Comparison of ENCODE assay signal across 8 cellular contexts in genomic region chr3:30112904-30113484, GRCh38.
A peak's percentile ranks its signal among the peaks of the same experiment; 100 is the strongest.
DNase-seq lines count a peak whose midpoint lies in the region; ATAC-seq, FAIRE-seq and TF ChIP-seq lines count a peak whose summit lies in the region.

No MANE protein-coding gene starts in this region.

- H3K4me1 Mint-ChIP-seq in nephron progenitor cell: peaks cover 7% of the 10 kb centered on the region

- H3K27ac ChIP-seq in PC-3 (ENCODE audit: low read length) (no peak overlapping the region), endothelial cell of umbilical vein (ENCODE audit: insufficient read depth, low read depth, low read length) (no peak overlapping the region)

- no peak overlapping the region for H3K4me2 ChIP-seq in PC-3 (ENCODE audit: low read length)
- no peak overlapping the region for H3K4me2 ChIP-seq in endothelial cell of umbilical vein (ENCODE audit: insufficient read depth, low read length)

- no peaks in the 10 kb centered on the region for H3F3A ChIP-seq in PC-3 (ENCODE audit: low read length, unreplicated experiment)

- FAIRE-seq in endothelial cell of umbilical vein (lab: Jason Lieb, UNC): peak; percentile 61

- no peaks in the 10 kb centered on the region for H4K20me1 ChIP-seq in PC-3 (ENCODE audit: low read length)
- H4K20me1 ChIP-seq in endothelial cell of umbilical vein (replicated peaks; ENCODE audit: control insufficient read depth, extremely low read depth, insufficient read depth, low read length): no peaks in the 10 kb centered on the region

- H2AFZ ChIP-seq in PC-3 (ENCODE audit: low read length) (no peak overlapping the region), endothelial cell of umbilical vein (ENCODE audit: low read depth, low read length) (no peak overlapping the region)

- no peaks in the 10 kb centered on the region for H3K27me3 ChIP-seq in PC-3 (ENCODE audit: low read length)
- peaks cover 0 to 2% of the 10 kb centered on the region in 2 experiments for H3K27me3 ChIP-seq in endothelial cell of umbilical vein (ENCODE audit: control insufficient read depth in 2 of 2, insufficient read depth in 2 of 2, low read length in 2 of 2)

- H3K79me2 ChIP-seq in PC-3 (ENCODE audit: low read length) (no peaks in the 10 kb centered on the region), endothelial cell of umbilical vein (ENCODE audit: control insufficient read depth, insufficient read depth, low read length) (no peaks in the 10 kb centered on the region)

- H3K9me3 ChIP-seq in PC-3 (ENCODE audit: low read length): no peaks in the 10 kb centered on the region
- no peaks in the 10 kb centered on the region for H3K9me3 ChIP-seq in endothelial cell of umbilical vein (replicated peaks; ENCODE audit: control insufficient read depth, insufficient read depth, low read length)

- H3K9ac ChIP-seq in PC-3 (ENCODE audit: low read length) (no peak overlapping the region), endothelial cell of umbilical vein (replicated peaks; ENCODE audit: extremely low read depth, insufficient read depth, low read length) (no peak overlapping the region)

- H3K4me3 ChIP-seq in PC-3 (ENCODE audit: low read length): no peak overlapping the region
- no peak overlapping the region for H3K4me3 ChIP-seq in endothelial cell of umbilical vein (replicated peaks in 1 of 3; ENCODE audit: insufficient read depth in 1 of 3, low read depth in 1 of 3, low read length in 3 of 3)

- H3K9me3 Mint-ChIP-seq in nephron progenitor cell: no peaks in the 10 kb centered on the region

- H3K27ac Mint-ChIP-seq in nephron progenitor cell: no peak overlapping the region

- BruUV-seq in PC-3 (replicated peaks; lab: Mats Ljungman, UMichigan): no TSS peak
- BruUV-seq in endothelial cell of umbilical vein (replicated peaks; lab: Mats Ljungman, UMichigan): no TSS peak

- H3K9me2 ChIP-seq in PC-3 (replicated peaks; ENCODE audit: low read length): no peaks in the 10 kb centered on the region

- H3K27me3 Mint-ChIP-seq in nephron progenitor cell (ENCODE audit: low read depth, poor library complexity): no peaks in the 10 kb centered on the region

- intact Hi-C loops in PC-3 (cut with micrococcal nuclease): loop anchor here (1.0 to 10.0 kb wide), 13 partner anchors 70 to 635 kb away; partner anchors contain the start of gene TGFBR2
- intact Hi-C loops in endothelial cell of umbilical vein (cut with micrococcal nuclease): loop anchor here (1.0 to 5.0 kb wide), 9 partner anchors 71 to 638 kb away; partner anchors contain the start of gene TGFBR2

- CTCF ChIA-PET in PC-3 (lab: Charles Lee): interaction anchor here (1.1 kb wide), 1 partner anchor 86 kb away, joined by 4 read pairs; no protein-coding TSS in a partner anchor
- CTCF ChIA-PET in endothelial cell of umbilical vein (lab: Charles Lee): interaction anchor here (0.7 to 10.1 kb wide), 10 partner anchors 55 to 639 kb away, joined by 3 to 142 read pairs (median 6); no protein-coding TSS in a partner anchor

- POLR2A ChIA-PET in PC-3 (lab: Charles Lee; ENCODE audit: unreplicated experiment): no interaction called here
- POLR2A ChIA-PET in endothelial cell of umbilical vein (lab: Charles Lee): no interaction called here

- ATAC-seq in HG02759 (IDR thresholded peaks at IDR 0.05; ENCODE audit: unreplicated experiment) (peak; percentile 48), PC-3 (peak; percentile 53), GM19324 (IDR thresholded peaks at IDR 0.05; ENCODE audit: low FRiP score, unreplicated experiment) (no peak), HG02884 (IDR thresholded peaks at IDR 0.05; ENCODE audit: unreplicated experiment) (no peak)

- no peak for TF ChIP-seq POLR2A in endothelial cell of umbilical vein (IDR thresholded peaks at IDR 0.05; ENCODE audit: low read depth, low read length)

- dilution Hi-C loops in endothelial cell of umbilical vein (cut with MboI; ENCODE audit: extremely low pct_ligation_motif_present, low sequenced_read_pairs): no loop called here

- H3K4me1 ChIP-seq in PC-3 (ENCODE audit: insufficient read depth, low read length) (peaks cover 23% of the 10 kb centered on the region), endothelial cell of umbilical vein (ENCODE audit: control insufficient read depth, extremely low read depth, insufficient read depth, low read length) (no peaks in the 10 kb centered on the region)

- H3K36me3 Mint-ChIP-seq in nephron progenitor cell (ENCODE audit: low read depth): no peaks in the 10 kb centered on the region

- no peaks in the 10 kb centered on the region for H3K9me1 ChIP-seq in endothelial cell of umbilical vein (replicated peaks; ENCODE audit: control insufficient read depth, extremely low read depth, insufficient read depth, low read length)

- TF ChIP-seq CTCF in PC-3 (conservative IDR thresholded peaks at IDR 0.05; ENCODE audit: low read depth, low read length) (peak; percentile 88), endothelial cell of umbilical vein (IDR thresholded peaks at IDR 0.05; ENCODE audit: extremely low read depth in 1 of 2, insufficient read depth in 1 of 2, low read depth in 1 of 2, low read length in 2 of 2) (peak; percentile 26 to 37), nephron progenitor cell (IDR thresholded peaks at IDR 0.05) (peak; percentile 51)

- H3K36me3 ChIP-seq in PC-3 (ENCODE audit: low read depth, low read length) (no peaks in the 10 kb centered on the region), endothelial cell of umbilical vein (ENCODE audit: control insufficient read depth in 2 of 2, extremely low read depth in 1 of 2, insufficient read depth in 2 of 2, low read length in 2 of 2) (no peaks in the 10 kb centered on the region)

- H3K4me3 Mint-ChIP-seq in nephron progenitor cell: no peak overlapping the region

- DNase-seq in DMS 273 (lab: John Stamatoyannopoulos, UW; ENCODE audit: unreplicated experiment): peak; percentile 66
- DNase-seq in PC-3: peak; percentile 85
- DNase-seq in endothelial cell of umbilical vein (ENCODE audit: low read depth, low spot score): peak; percentile 76
- DNase-seq in nephron progenitor cell: no peak
- no peak for DNase-seq in GM19238 (ENCODE audit: insufficient read length, low spot score)

TF ChIP-seq in endothelial cell of umbilical vein, 7 proteins besides CTCF, POLR2A, EP300 and RAD21:
- TF ChIP-seq JUN (IDR thresholded peaks at IDR 0.05; ENCODE audit: borderline replicate concordance, insufficient read depth, insufficient read length, low read depth): no peak
- peak; percentile 71 for TF ChIP-seq GATA2 (IDR thresholded peaks at IDR 0.05; ENCODE audit: insufficient read depth, insufficient read length, low read depth, low read length)

Comparison
In these comparisons a context has a peak if more than half of its experiments do, and no peak if none do; other contexts are left out.
1. DNase-seq: peak in DMS 273 (single experiment), PC-3 (single experiment) and endothelial cell of umbilical vein (single experiment); none in nephron progenitor cell (single experiment) and GM19238 (single experiment).
2. ATAC-seq: peak in HG02759 (single experiment) and PC-3 (single experiment); none in GM19324 (single experiment) and HG02884 (single experiment).
3. CTCF ChIP-seq: peak in every context shown above with its lines; median percentile 88 in PC-3; 51 in nephron progenitor cell; 32 in endothelial cell of umbilical vein.